Comparison of ENCODE assay signal across 1 cellular context in the genomic region with DNA sequence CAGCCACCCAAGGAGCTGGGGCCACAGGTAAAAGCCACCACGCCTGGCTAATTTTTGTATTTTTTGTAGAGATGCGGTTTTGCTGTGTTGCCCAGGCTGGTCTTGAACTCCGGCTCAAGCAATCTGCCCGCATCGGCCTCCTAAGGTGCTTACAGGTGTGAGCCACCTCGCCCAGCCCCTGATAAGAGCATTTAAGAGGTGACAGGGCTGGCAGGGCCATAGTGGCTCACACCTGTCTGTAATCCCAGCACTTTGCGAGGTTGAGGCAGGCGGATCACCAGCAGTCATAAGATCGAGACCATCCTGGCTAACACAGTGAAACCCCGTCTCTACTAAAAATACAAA.
TF ChIP-seq lines count a peak whose summit lies in the region.

No MANE protein-coding gene starts in this region.

TF ChIP-seq in GM12891, 5 proteins besides CTCF, POLR2A, EP300 and RAD21:
- no peak for TF ChIP-seq SPI1 (IDR thresholded peaks at IDR 0.05; ENCODE audit: low read depth, low read length)
- TF ChIP-seq POU2F2 (IDR thresholded peaks at IDR 0.05; ENCODE audit: low read depth, low read length): no peak
- no peak for TF ChIP-seq TAF1 (IDR thresholded peaks at IDR 0.05; ENCODE audit: low read depth, low read length)
- no peak for TF ChIP-seq PAX5 (IDR thresholded peaks at IDR 0.05; ENCODE audit: insufficient read depth, low read length, severe bottlenecking)
- TF ChIP-seq POLR2AphosphoS5 (IDR thresholded peaks at IDR 0.05; ENCODE audit: low read depth, low read length): no peak
